Comparison of ENCODE assay signal across 3 cellular contexts in genomic region chr3:142962520-142963265, GRCh38.
TF ChIP-seq lines count a peak whose summit lies in the region.

No MANE protein-coding gene starts in this region.

TF ChIP-seq in A549, 52 proteins besides CTCF, POLR2A, EP300 and RAD21 (continued from another document):
- TF ChIP-seq HOXB13 (CRISPR knock-in tag; IDR thresholded peaks at IDR 0.05; ENCODE audit: low read depth) (no peak), SREBF2 (IDR thresholded peaks at IDR 0.05) (no peak), FOSB (CRISPR knock-in tag; IDR thresholded peaks at IDR 0.05) (no peak), ZC3H11A (IDR thresholded peaks at IDR 0.05) (no peak), ZNF302 (CRISPR knock-in tag; IDR thresholded peaks at IDR 0.05) (no peak), FOSL2 (IDR thresholded peaks at IDR 0.05) (no peak), FOSL2 (CRISPR knock-in tag; IDR thresholded peaks at IDR 0.05) (no peak), CHD2 (IDR thresholded peaks at IDR 0.05; ENCODE audit: low read length, partially characterized antibody) (no peak), MAX (IDR thresholded peaks at IDR 0.05) (no peak), NPAS2 (CRISPR knock-in tag; IDR thresholded peaks at IDR 0.05; ENCODE audit: borderline replicate concordance) (no peak), EHF (CRISPR knock-in tag; IDR thresholded peaks at IDR 0.05) (no peak), TFCP2L1 (CRISPR knock-in tag; IDR thresholded peaks at IDR 0.05) (no peak), RCOR1 (IDR thresholded peaks at IDR 0.05; ENCODE audit: low read depth, low read length) (no peak), HDAC2 (IDR thresholded peaks at IDR 0.05) (no peak), NFE2L2 (conservative IDR thresholded peaks at IDR 0.05; ENCODE audit: low read length) (no peak), PBX3 (IDR thresholded peaks at IDR 0.05) (no peak), TP53 (CRISPR knock-in tag; IDR thresholded peaks at IDR 0.05) (no peak), BHLHE40 (IDR thresholded peaks at IDR 0.05; ENCODE audit: low read depth, low read length) (no peak), USF2 (IDR thresholded peaks at IDR 0.05) (no peak)

TF ChIP-seq in HEK293, 187 proteins besides CTCF, POLR2A, EP300 and RAD21:
- TF ChIP-seq SCRT1 (tag by site-specific recombination; IDR thresholded peaks at IDR 0.05; ENCODE audit: borderline replicate concordance) (peak; percentile 77), OVOL3 (tag by site-specific recombination; IDR thresholded peaks at IDR 0.05) (no peak), ZNF202 (tag by site-specific recombination; IDR thresholded peaks at IDR 0.05; ENCODE audit: borderline replicate concordance) (peak; percentile 10; the same call in 1 of the 2 replicates), GLI2 (tag by site-specific recombination; IDR thresholded peaks at IDR 0.05; ENCODE audit: borderline replicate concordance, low read depth) (no peak), GLIS2 (tag by site-specific recombination; IDR thresholded peaks at IDR 0.05) (peak; percentile 44; the same call in 1 of the 2 replicates), SCRT2 (tag by site-specific recombination; IDR thresholded peaks at IDR 0.05) (peak; percentile 97), ZBTB26 (tag by site-specific recombination; optimal IDR thresholded peaks at IDR 0.05) (peak; percentile 10), ZNF513 (tag by site-specific recombination; IDR thresholded peaks at IDR 0.05) (peak; percentile 37; the same call in 1 of the 2 replicates), ZNF621 (tag by site-specific recombination; IDR thresholded peaks at IDR 0.05) (no peak), ZNF600 (tag by site-specific recombination; IDR thresholded peaks at IDR 0.05) (peak; percentile 61), ZNF335 (tag by site-specific recombination; conservative IDR thresholded peaks at IDR 0.05) (peak; percentile 59), ZBTB8A (tag by site-specific recombination; IDR thresholded peaks at IDR 0.05) (peak; percentile 33; the same call in 1 of the 2 replicates), ZBTB20 (tag by site-specific recombination; IDR thresholded peaks at IDR 0.05) (peak; percentile 52), REST (tag by site-specific recombination; IDR thresholded peaks at IDR 0.05) (peak; percentile 54; the same call in 1 of the 2 replicates)

TF ChIP-seq in K562, 482 proteins besides CTCF, POLR2A, EP300 and RAD21:
- TF ChIP-seq PCBP1 (IDR thresholded peaks at IDR 0.05; ENCODE audit: low read depth, low read length, poor library complexity, severe bottlenecking), result peak; percentile 12
- no peak for TF ChIP-seq NKRF (IDR thresholded peaks at IDR 0.05; ENCODE audit: borderline replicate concordance)
- peak; percentile 87; the same call in 1 of the 2 replicates for TF ChIP-seq ZBTB33 (CRISPR knock-in tag; IDR thresholded peaks at IDR 0.05)
- TF ChIP-seq E2F4 (CRISPR knock-in tag; IDR thresholded peaks at IDR 0.05; ENCODE audit: low read depth), result 0 out of 2 replicates have a peak, but pooled peaks have one; percentile 31
- TF ChIP-seq FOXK2 (conservative IDR thresholded peaks at IDR 0.05 in 1 of 2, IDR thresholded peaks at IDR 0.05 in 1 of 2; ENCODE audit: low read depth in 2 of 2), result no peak
- TF ChIP-seq RBM39 (optimal IDR thresholded peaks at IDR 0.05; ENCODE audit: low read depth, low read length), result no peak
- no peak for TF ChIP-seq ZBTB7A (IDR thresholded peaks at IDR 0.05; ENCODE audit: borderline replicate concordance, control insufficient read depth, low read depth, low read length)
- no peak for TF ChIP-seq KHSRP (IDR thresholded peaks at IDR 0.05)
- no peak for TF ChIP-seq PYGO2 (tag; IDR thresholded peaks at IDR 0.05)
- TF ChIP-seq TAF9B (IDR thresholded peaks at IDR 0.05; ENCODE audit: partially characterized antibody), result no peak
- TF ChIP-seq MXI1 (IDR thresholded peaks at IDR 0.05; ENCODE audit: low read depth, low read length), result no peak
TF ChIP-seq in K562: peak in this region for 3.
